Comparison of ENCODE assay signal across 8 cellular contexts in genomic region chr4:1715002-1715761, GRCh38. TPM values are rescaled to one million over a fixed set of nuclear protein-coding genes. Genes with fewer than 3 reads are reported as not detected.
DNase-seq lines count a peak whose midpoint lies in the region; ATAC-seq and TF ChIP-seq lines count a peak whose summit lies in the region.

No MANE protein-coding gene starts in this region.

- no peaks in the 10 kb centered on the region for H3K27me3 Mint-ChIP-seq in naive thymus-derived CD8-positive, alpha-beta T cell

- H3K9me3 Mint-ChIP-seq in naive thymus-derived CD8-positive, alpha-beta T cell = no peaks in the 10 kb centered on the region

- H3K4me3 Mint-ChIP-seq in naive thymus-derived CD8-positive, alpha-beta T cell = peak overlapping the region in 4 of 10 donors; percentile 22 to 97 (median 48)

- peak; percentile 17 for ATAC-seq in GM21786 (IDR thresholded peaks at IDR 0.05; ENCODE audit: unreplicated experiment)
- ATAC-seq in naive thymus-derived CD8-positive, alpha-beta T cell = no peak
- ATAC-seq in GM18858 (IDR thresholded peaks at IDR 0.05; ENCODE audit: unreplicated experiment) = no peak

- H3K36me3 Mint-ChIP-seq in naive thymus-derived CD8-positive, alpha-beta T cell = peaks cover 0 to 7% (median 0%) of the 10 kb centered on the region in 3 donors

- no peak for TF ChIP-seq CTCF in VCaP (conservative IDR thresholded peaks at IDR 0.05)

- peak; percentile 16 for DNase-seq in COLO668 (lab: John Stamatoyannopoulos, UW; ENCODE audit: unreplicated experiment)
- DNase-seq in naive thymus-derived CD8-positive, alpha-beta T cell = no peak
- no peak for DNase-seq in stimulated activated CD4-positive, alpha-beta T cell treated with anti-CD3 and anti-CD28 coated beads, Interleukin-1b, Interleukin-23, amount 100 ng/mL, for 48 hours
- DNase-seq in stimulated activated CD4-positive, alpha-beta T cell treated with anti-CD3 and anti-CD28 coated beads, Interleukin-12 subunit alpha, Interleukin-12 subunit beta, amount 100 ng/mL, for 4 hours = no peak
- no peak for DNase-seq in stimulated activated naive CD4-positive, alpha-beta T cell treated with Interleukin-2 at 50 U/mL for 16 hours (lab: John Stamatoyannopoulos, UW)

- H3K27ac ChIP-seq in VCaP = peak overlapping the region; percentile 30

- peaks cover 12 to 67% (median 56%) of the 10 kb centered on the region in 4 donors for H3K4me1 Mint-ChIP-seq in naive thymus-derived CD8-positive, alpha-beta T cell

- POLR2A ChIA-PET in naive thymus-derived CD8-positive, alpha-beta T cell (lab: Charles Lee) = no interaction called here

- H3K27ac Mint-ChIP-seq in naive thymus-derived CD8-positive, alpha-beta T cell = peak overlapping the region in 9 of 10 donors; percentile 55 to 97 (median 69)

RNA-seq across cellular contexts. Expression of gene SLBP, which starts 3.1 kb away (rescaled TPM):
- total RNA-seq in naive thymus-derived CD8-positive, alpha-beta T cell = 10 to 100 TPM; 32.5 to 33.9 TPM
- polyA plus RNA-seq in naive thymus-derived CD8-positive, alpha-beta T cell = 10 to 100 TPM; 42.6 to 49.3 (median 46.6) TPM

RNA-seq across cellular contexts. Expression of gene TMEM129, which starts 5.9 kb away (rescaled TPM):
- total RNA-seq in naive thymus-derived CD8-positive, alpha-beta T cell = 10 to 100 TPM; 34.0 to 35.2 TPM
- polyA plus RNA-seq in naive thymus-derived CD8-positive, alpha-beta T cell = 10 to 100 TPM; 26.9 to 41.7 (median 28.4) TPM

RNA-seq across cellular contexts. Expression of gene TACC3, which starts 6.1 kb away (rescaled TPM):
- total RNA-seq in naive thymus-derived CD8-positive, alpha-beta T cell = 100 to 1,000 TPM; 145 to 150 TPM
- 10 to 100 TPM; 38.7 to 91.6 (median 61.2) TPM for polyA plus RNA-seq in naive thymus-derived CD8-positive, alpha-beta T cell

RNA-seq across cellular contexts. Expression of gene FAM53A, which starts 31.1 kb away (rescaled TPM):
- 1 to 10 TPM; 1.1 to 1.3 TPM for total RNA-seq in naive thymus-derived CD8-positive, alpha-beta T cell
- polyA plus RNA-seq in naive thymus-derived CD8-positive, alpha-beta T cell = 1 to 10 TPM in 2 of 3 donors, under 1 TPM in 1; 0.64 to 1.7 (median 1.2) TPM
